ENCODE assay signal across 1 cellular context in genomic region chr5:41156739-41157138, GRCh38.
TF ChIP-seq lines count a peak whose summit lies in the region.

No MANE protein-coding gene starts in this region.

TF ChIP-seq in SK-N-SH treated with all-trans-retinoic acid at 6 μM for 48 hours, 23 proteins besides CTCF, POLR2A, EP300 and RAD21 (continued from another document):
- TF ChIP-seq, protein P1, sequence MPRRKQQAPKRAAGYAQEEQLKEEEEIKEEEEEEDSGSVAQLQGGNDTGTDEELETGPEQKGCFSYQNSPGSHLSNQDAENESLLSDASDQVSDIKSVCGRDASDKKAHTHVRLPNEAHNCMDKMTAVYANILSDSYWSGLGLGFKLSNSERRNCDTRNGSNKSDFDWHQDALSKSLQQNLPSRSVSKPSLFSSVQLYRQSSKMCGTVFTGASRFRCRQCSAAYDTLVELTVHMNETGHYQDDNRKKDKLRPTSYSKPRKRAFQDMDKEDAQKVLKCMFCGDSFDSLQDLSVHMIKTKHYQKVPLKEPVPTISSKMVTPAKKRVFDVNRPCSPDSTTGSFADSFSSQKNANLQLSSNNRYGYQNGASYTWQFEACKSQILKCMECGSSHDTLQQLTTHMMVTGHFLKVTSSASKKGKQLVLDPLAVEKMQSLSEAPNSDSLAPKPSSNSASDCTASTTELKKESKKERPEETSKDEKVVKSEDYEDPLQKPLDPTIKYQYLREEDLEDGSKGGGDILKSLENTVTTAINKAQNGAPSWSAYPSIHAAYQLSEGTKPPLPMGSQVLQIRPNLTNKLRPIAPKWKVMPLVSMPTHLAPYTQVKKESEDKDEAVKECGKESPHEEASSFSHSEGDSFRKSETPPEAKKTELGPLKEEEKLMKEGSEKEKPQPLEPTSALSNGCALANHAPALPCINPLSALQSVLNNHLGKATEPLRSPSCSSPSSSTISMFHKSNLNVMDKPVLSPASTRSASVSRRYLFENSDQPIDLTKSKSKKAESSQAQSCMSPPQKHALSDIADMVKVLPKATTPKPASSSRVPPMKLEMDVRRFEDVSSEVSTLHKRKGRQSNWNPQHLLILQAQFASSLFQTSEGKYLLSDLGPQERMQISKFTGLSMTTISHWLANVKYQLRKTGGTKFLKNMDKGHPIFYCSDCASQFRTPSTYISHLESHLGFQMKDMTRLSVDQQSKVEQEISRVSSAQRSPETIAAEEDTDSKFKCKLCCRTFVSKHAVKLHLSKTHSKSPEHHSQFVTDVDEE (CRISPR knock-in tag; IDR thresholded peaks at IDR 0.05) = no peak
